9 cellular contexts compared by ENCODE assay signal in the genomic region with DNA sequence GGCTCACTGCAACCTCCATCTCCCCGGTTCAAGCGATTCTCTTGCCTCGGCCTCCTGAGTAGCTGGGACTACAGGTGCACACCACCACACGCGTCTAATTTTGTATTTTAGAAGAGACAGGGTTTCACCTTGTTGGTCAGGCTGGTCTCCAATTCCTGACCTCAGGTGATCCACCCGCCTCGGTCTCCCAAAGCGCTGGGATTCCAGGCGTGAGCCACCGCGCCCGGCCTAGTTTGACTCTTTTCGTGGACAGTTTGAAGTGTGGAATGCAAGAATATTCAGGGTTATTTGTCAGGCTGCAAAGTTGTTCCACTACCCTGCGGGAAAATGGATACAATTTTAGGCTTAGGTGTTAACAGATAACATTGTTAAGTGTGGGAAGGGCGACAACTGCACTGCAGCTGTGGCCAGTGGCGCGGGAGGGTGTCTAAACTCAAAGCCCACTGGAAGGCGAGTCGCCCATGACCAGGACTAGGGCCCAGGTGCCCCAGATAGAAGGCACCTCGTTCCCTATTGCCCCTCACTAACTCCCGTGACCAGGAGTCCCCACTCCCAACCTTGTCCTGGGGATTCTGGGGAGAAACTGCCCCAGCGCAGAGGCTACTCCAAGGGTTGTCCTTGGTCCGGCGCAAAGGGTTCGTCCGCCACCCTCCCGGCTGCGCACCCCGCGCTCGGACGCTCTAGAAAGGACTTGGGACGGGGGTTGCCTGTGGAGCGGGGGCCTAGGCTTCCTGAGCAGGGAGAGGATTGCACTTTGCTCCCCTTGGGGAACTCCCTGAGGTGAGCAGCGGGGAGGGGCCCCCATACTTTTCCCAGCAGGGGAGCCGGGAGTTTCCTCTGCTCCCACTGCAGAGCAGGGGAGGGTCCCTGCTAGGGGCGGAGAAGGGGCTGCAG. TPM values are rescaled to one million over a fixed set of nuclear protein-coding genes. Genes with fewer than 3 reads are reported as not detected.
A peak's percentile ranks its signal among the peaks of the same experiment; 100 is the strongest.
DNase-seq lines count a peak whose midpoint lies in the region; ATAC-seq and TF ChIP-seq lines count a peak whose summit lies in the region.
"Had no signal": no experiment of that assay in that cellular context is flagged by ENCODE, and none has a peak within 500 bp of the region (broad histone marks: within the 10 kb centered on the region; RNA-seq: fewer than 3 reads in every experiment).

No MANE protein-coding gene starts in this region.

- no peak for ATAC-seq in CD8-positive, alpha-beta T cell
- ATAC-seq in HG03571 (IDR thresholded peaks at IDR 0.05; ENCODE audit: unreplicated experiment), result no peak

- no peaks in the 10 kb centered on the region for H3K9me3 Mint-ChIP-seq in CD8-positive, alpha-beta T cell

- H3K4me1 Mint-ChIP-seq in CD8-positive, alpha-beta T cell (ENCODE audit: low read depth), result peaks cover 29% of the 10 kb centered on the region

- POLR2A ChIA-PET in CD8-positive, alpha-beta T cell (lab: Charles Lee), result no interaction called here

- peaks cover 34% of the 10 kb centered on the region for H3K4me1 ChIP-seq in CD8-positive, alpha-beta T cell (ENCODE audit: insufficient read depth, low read length)
- peaks cover 10% of the 10 kb centered on the region for H3K4me1 ChIP-seq in NT2/D1 (ENCODE audit: insufficient read depth, insufficient read length)
- H3K4me1 ChIP-seq in parathyroid adenoma, result no peaks in the 10 kb centered on the region

- H3K9me3 ChIP-seq in CD8-positive, alpha-beta T cell (ENCODE audit: low read length), result no peaks in the 10 kb centered on the region
- no peaks in the 10 kb centered on the region for H3K9me3 ChIP-seq in NT2/D1 (ENCODE audit: insufficient read depth, low read length)
- H3K9me3 ChIP-seq in parathyroid adenoma (ENCODE audit: control insufficient read depth, low read length), result no peaks in the 10 kb centered on the region
- H3K9me3 ChIP-seq: adrenal gland had no signal

- peak overlapping the region; percentile 72 for H2AFZ ChIP-seq in parathyroid adenoma

- no peaks in the 10 kb centered on the region for H3K27me3 ChIP-seq in CD8-positive, alpha-beta T cell (ENCODE audit: insufficient read depth, low read length)
- H3K27me3 ChIP-seq in NT2/D1 (ENCODE audit: insufficient read depth, insufficient read length) (peaks cover 29% of the 10 kb centered on the region), parathyroid adenoma (ENCODE audit: control insufficient read depth, insufficient read depth, low read length) (no peaks in the 10 kb centered on the region), dorsolateral prefrontal cortex (peaks cover 0 to 69% (median 28%) of the 10 kb centered on the region in 45 donors)
- H3K27me3 ChIP-seq: adrenal gland had no signal

- peaks cover 7% of the 10 kb centered on the region for H3K36me3 Mint-ChIP-seq in CD8-positive, alpha-beta T cell

- no peak overlapping the region for H3K27ac Mint-ChIP-seq in CD8-positive, alpha-beta T cell

- H3K4me3 ChIP-seq in CD8-positive, alpha-beta T cell (ENCODE audit: low read depth, low read length), result no peak overlapping the region
- H3K4me3 ChIP-seq in NT2/D1 (ENCODE audit: insufficient read length, low read depth) (no peak overlapping the region), fibroblast of pulmonary artery (replicated peaks; ENCODE audit: low read depth, low read length) (peak overlapping the region; percentile 73), parathyroid adenoma (ENCODE audit: low read depth, low read length) (no peak overlapping the region), dorsolateral prefrontal cortex (peak overlapping the region in 24 of 59 donors; percentile 54 to 80 (median 70))

- H3K27ac ChIP-seq in CD8-positive, alpha-beta T cell (ENCODE audit: low read depth, low read length), result no peak overlapping the region
- H3K27ac ChIP-seq in parathyroid adenoma (no peak overlapping the region), dorsolateral prefrontal cortex (no peak overlapping the region)

- no peak for TF ChIP-seq CTCF in CD8-positive, alpha-beta T cell (IDR thresholded peaks at IDR 0.05)
- TF ChIP-seq CTCF in fibroblast of pulmonary artery (IDR thresholded peaks at IDR 0.05; ENCODE audit: low read length, missing control alignments), result no peak
- no peak for TF ChIP-seq CTCF in parathyroid adenoma (IDR thresholded peaks at IDR 0.05)
- no peak for TF ChIP-seq CTCF in dorsolateral prefrontal cortex (IDR thresholded peaks at IDR 0.05 in 54 of 56, conservative IDR thresholded peaks at IDR 0.05 in 2 of 56; ENCODE audit: low read depth in 1 of 56, partially characterized antibody in 56 of 56)

- peak overlapping the region; percentile 94 for H3K4me3 Mint-ChIP-seq in CD8-positive, alpha-beta T cell

- H3K79me2 ChIP-seq in parathyroid adenoma, result peaks cover 2% of the 10 kb centered on the region

- no peak for DNase-seq in CD8-positive, alpha-beta T cell
- DNase-seq in NT2/D1 (ENCODE audit: low read depth, low spot score) (no peak), fibroblast of pulmonary artery (ENCODE audit: low read depth) (no peak), dorsolateral prefrontal cortex (no peak), NAMALWA (ENCODE audit: low spot score) (no peak)
- DNase-seq in NK-92 treated with Interleukin-12 subunit alpha and Interleukin-12 subunit beta, amount 100 ng/mL, for 24 hours (lab: John Stamatoyannopoulos, UW), result no peak

- peak overlapping the region; percentile 93 for H3K4me2 ChIP-seq in parathyroid adenoma (ENCODE audit: low read length)

- intact Hi-C loops in CD8-positive, alpha-beta T cell (cut with DNase I, micrococcal nuclease), result loop anchor here (2.0 to 10.0 kb wide), 8 partner anchors 58 to 1298 kb away; partner anchors contain the start of genes ASMTL (in 1 of the 2), P2RY8 (in 1 of the 2), PRKX (in 1 of the 2) and SLC25A6 (in 1 of the 2)
- intact Hi-C loops in dorsolateral prefrontal cortex (cut with DNase I), result no loop called here

- peak overlapping the region; percentile 70 for H3K9ac ChIP-seq in NT2/D1 (ENCODE audit: insufficient read length, low read depth)
- no peak overlapping the region for H3K9ac ChIP-seq in parathyroid adenoma

- CTCF ChIA-PET in CD8-positive, alpha-beta T cell (lab: Charles Lee), result no interaction called here

- H3K36me3 ChIP-seq in CD8-positive, alpha-beta T cell (ENCODE audit: insufficient read depth, low read length), result no peaks in the 10 kb centered on the region
- peaks cover 7% of the 10 kb centered on the region for H3K36me3 ChIP-seq in NT2/D1 (ENCODE audit: insufficient read depth, insufficient read length, low read length)
- no peaks in the 10 kb centered on the region for H3K36me3 ChIP-seq in parathyroid adenoma (ENCODE audit: control insufficient read depth, insufficient read depth, low read length)
- H3K36me3 ChIP-seq: adrenal gland had no signal

- H3K27me3 Mint-ChIP-seq in CD8-positive, alpha-beta T cell (ENCODE audit: low read depth), result no peaks in the 10 kb centered on the region

RNA-seq across cellular contexts. Expression of gene CD99, which starts 1.1 kb away (rescaled TPM):
- 100 to 1,000 TPM; 114 to 120 TPM for total RNA-seq in CD8-positive, alpha-beta T cell
- total RNA-seq in dorsolateral prefrontal cortex, result 100 to 1,000 TPM in 18 of 120 experiments, 10 to 100 TPM in 102; 27.0 to 172 (median 63.6) TPM

Comparison
In these comparisons a context has a peak if more than half of its experiments do, and no peak if none do; other contexts are left out.
1. intact Hi-C loops: an anchor here in CD8-positive, alpha-beta T cell (2.0 to 10.0 kb wide); none called in dorsolateral prefrontal cortex.